Comparison of ENCODE assay signal across 1 cellular context in genomic region chr5:163565931-163566608, GRCh38.
A peak's percentile ranks its signal among the peaks of the same experiment; 100 is the strongest.
TF ChIP-seq lines count a peak whose summit lies in the region.

No MANE protein-coding gene starts in this region.

TF ChIP-seq in HepG2, 621 proteins besides CTCF, POLR2A, EP300 and RAD21 (continued from another document and continues in another):
- TF ChIP-seq ZNF513 (CRISPR knock-in tag; conservative IDR thresholded peaks at IDR 0.05) (no peak), FOXA1 (IDR thresholded peaks at IDR 0.05) (no peak), FOXA1 (CRISPR knock-in tag; IDR thresholded peaks at IDR 0.05) (peak; percentile 72), GATAD1 (CRISPR knock-in tag; IDR thresholded peaks at IDR 0.05) (no peak), SUZ12 (IDR thresholded peaks at IDR 0.05; ENCODE audit: low read depth, low read length) (no peak), ZBTB2 (CRISPR knock-in tag; IDR thresholded peaks at IDR 0.05; ENCODE audit: low read depth) (no peak), ATF3 (CRISPR knock-in tag; IDR thresholded peaks at IDR 0.05) (no peak), SMAD1 (CRISPR knock-in tag; IDR thresholded peaks at IDR 0.05; ENCODE audit: borderline replicate concordance, low read depth) (no peak), YEATS4 (CRISPR knock-in tag; IDR thresholded peaks at IDR 0.05; ENCODE audit: borderline replicate concordance) (peak; percentile 46; the same call in 1 of the 2 replicates), ZNF543 (CRISPR knock-in tag; IDR thresholded peaks at IDR 0.05) (0 out of 2 replicates have a peak, but pooled peaks have one; percentile 43), ZC3H4 (CRISPR knock-in tag; IDR thresholded peaks at IDR 0.05; ENCODE audit: borderline replicate concordance) (no peak), AHR (CRISPR knock-in tag; IDR thresholded peaks at IDR 0.05) (no peak), GTF3A (CRISPR knock-in tag; conservative IDR thresholded peaks at IDR 0.05) (no peak), MTF2 (CRISPR knock-in tag; IDR thresholded peaks at IDR 0.05; ENCODE audit: borderline replicate concordance) (no peak), ZNF839 (CRISPR knock-in tag; IDR thresholded peaks at IDR 0.05; ENCODE audit: borderline replicate concordance) (no peak), FOXO1 (CRISPR knock-in tag; IDR thresholded peaks at IDR 0.05) (peak; percentile 27; the same call in 1 of the 2 replicates), ZNF446 (CRISPR knock-in tag; IDR thresholded peaks at IDR 0.05) (no peak), ISX (CRISPR knock-in tag; conservative IDR thresholded peaks at IDR 0.05) (no peak), PRMT3 (CRISPR knock-in tag; IDR thresholded peaks at IDR 0.05; ENCODE audit: borderline replicate concordance, low read depth) (no peak), CENPT (CRISPR knock-in tag; IDR thresholded peaks at IDR 0.05; ENCODE audit: low read depth) (no peak), ZSCAN30 (CRISPR knock-in tag; IDR thresholded peaks at IDR 0.05) (no peak), ZNF83 (CRISPR knock-in tag; IDR thresholded peaks at IDR 0.05; ENCODE audit: borderline replicate concordance) (no peak), NR2C2 (CRISPR knock-in tag; IDR thresholded peaks at IDR 0.05; ENCODE audit: borderline replicate concordance) (no peak), HDAC6 (IDR thresholded peaks at IDR 0.05; ENCODE audit: low read depth, low read length) (no peak), FOXA3 (CRISPR knock-in tag; IDR thresholded peaks at IDR 0.05) (peak; percentile 79), NKX3-1 (CRISPR knock-in tag; IDR thresholded peaks at IDR 0.05) (no peak), MAFF (IDR thresholded peaks at IDR 0.05; ENCODE audit: low read depth, low read length) (no peak), ZNF619 (CRISPR knock-in tag; IDR thresholded peaks at IDR 0.05) (no peak; the same call in 1 of the 2 replicates), ZNF563 (CRISPR knock-in tag; IDR thresholded peaks at IDR 0.05) (no peak), ZNF292 (CRISPR knock-in tag; IDR thresholded peaks at IDR 0.05; ENCODE audit: borderline replicate concordance, low read depth) (peak; percentile 85; the same call in 1 of the 2 replicates), ZNF674 (CRISPR knock-in tag; IDR thresholded peaks at IDR 0.05; ENCODE audit: low read depth) (no peak), MLLT10 (CRISPR knock-in tag; IDR thresholded peaks at IDR 0.05) (no peak), EHMT2 (IDR thresholded peaks at IDR 0.05; ENCODE audit: borderline replicate concordance, low read depth, low read length) (no peak), HOXA3 (CRISPR knock-in tag; IDR thresholded peaks at IDR 0.05) (peak; percentile 63; the same call in 1 of the 2 replicates), ZSCAN25 (CRISPR knock-in tag; IDR thresholded peaks at IDR 0.05) (no peak), ZNF530 (CRISPR knock-in tag; IDR thresholded peaks at IDR 0.05; ENCODE audit: low read depth) (no peak), PLRG1 (conservative IDR thresholded peaks at IDR 0.05) (no peak), ZMYM3 (CRISPR knock-in tag; IDR thresholded peaks at IDR 0.05) (no peak), MXD3 (CRISPR knock-in tag; IDR thresholded peaks at IDR 0.05) (no peak), ZBTB33 (CRISPR knock-in tag; IDR thresholded peaks at IDR 0.05) (no peak), ZNF782 (CRISPR knock-in tag; IDR thresholded peaks at IDR 0.05; ENCODE audit: borderline replicate concordance) (no peak), ZNF331 (CRISPR knock-in tag; IDR thresholded peaks at IDR 0.05) (peak; percentile 37; the same call in 1 of the 2 replicates), ZBTB3 (CRISPR knock-in tag; IDR thresholded peaks at IDR 0.05; ENCODE audit: borderline replicate concordance, low read depth) (no peak), MIER3 (CRISPR knock-in tag; IDR thresholded peaks at IDR 0.05; ENCODE audit: borderline replicate concordance) (no peak), ASH2L (IDR thresholded peaks at IDR 0.05; ENCODE audit: insufficient read length, low read depth, low read length) (peak; percentile 32), ARNTL (CRISPR knock-in tag; IDR thresholded peaks at IDR 0.05) (peak; percentile 40; the same call in 1 of the 2 replicates), NR2F6 (IDR thresholded peaks at IDR 0.05) (no peak), NR2F6 (CRISPR knock-in tag; IDR thresholded peaks at IDR 0.05) (peak; percentile 33; the same call in 1 of the 2 replicates)
- TF ChIP-seq, protein P1, sequence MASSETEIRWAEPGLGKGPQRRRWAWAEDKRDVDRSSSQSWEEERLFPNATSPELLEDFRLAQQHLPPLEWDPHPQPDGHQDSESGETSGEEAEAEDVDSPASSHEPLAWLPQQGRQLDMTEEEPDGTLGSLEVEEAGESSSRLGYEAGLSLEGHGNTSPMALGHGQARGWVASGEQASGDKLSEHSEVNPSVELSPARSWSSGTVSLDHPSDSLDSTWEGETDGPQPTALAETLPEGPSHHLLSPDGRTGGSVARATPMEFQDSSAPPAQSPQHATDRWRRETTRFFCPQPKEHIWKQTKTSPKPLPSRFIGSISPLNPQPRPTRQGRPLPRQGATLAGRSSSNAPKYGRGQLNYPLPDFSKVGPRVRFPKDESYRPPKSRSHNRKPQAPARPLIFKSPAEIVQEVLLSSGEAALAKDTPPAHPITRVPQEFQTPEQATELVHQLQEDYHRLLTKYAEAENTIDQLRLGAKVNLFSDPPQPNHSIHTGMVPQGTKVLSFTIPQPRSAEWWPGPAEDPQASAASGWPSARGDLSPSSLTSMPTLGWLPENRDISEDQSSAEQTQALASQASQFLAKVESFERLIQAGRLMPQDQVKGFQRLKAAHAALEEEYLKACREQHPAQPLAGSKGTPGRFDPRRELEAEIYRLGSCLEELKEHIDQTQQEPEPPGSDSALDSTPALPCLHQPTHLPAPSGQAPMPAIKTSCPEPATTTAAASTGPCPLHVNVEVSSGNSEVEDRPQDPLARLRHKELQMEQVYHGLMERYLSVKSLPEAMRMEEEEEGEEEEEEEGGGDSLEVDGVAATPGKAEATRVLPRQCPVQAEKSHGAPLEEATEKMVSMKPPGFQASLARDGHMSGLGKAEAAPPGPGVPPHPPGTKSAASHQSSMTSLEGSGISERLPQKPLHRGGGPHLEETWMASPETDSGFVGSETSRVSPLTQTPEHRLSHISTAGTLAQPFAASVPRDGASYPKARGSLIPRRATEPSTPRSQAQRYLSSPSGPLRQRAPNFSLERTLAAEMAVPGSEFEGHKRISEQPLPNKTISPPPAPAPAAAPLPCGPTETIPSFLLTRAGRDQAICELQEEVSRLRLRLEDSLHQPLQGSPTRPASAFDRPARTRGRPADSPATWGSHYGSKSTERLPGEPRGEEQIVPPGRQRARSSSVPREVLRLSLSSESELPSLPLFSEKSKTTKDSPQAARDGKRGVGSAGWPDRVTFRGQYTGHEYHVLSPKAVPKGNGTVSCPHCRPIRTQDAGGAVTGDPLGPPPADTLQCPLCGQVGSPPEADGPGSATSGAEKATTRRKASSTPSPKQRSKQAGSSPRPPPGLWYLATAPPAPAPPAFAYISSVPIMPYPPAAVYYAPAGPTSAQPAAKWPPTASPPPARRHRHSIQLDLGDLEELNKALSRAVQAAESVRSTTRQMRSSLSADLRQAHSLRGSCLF (CRISPR knock-in tag; IDR thresholded peaks at IDR 0.05; ENCODE audit: borderline replicate concordance), result no peak
- TF ChIP-seq, protein P2, sequence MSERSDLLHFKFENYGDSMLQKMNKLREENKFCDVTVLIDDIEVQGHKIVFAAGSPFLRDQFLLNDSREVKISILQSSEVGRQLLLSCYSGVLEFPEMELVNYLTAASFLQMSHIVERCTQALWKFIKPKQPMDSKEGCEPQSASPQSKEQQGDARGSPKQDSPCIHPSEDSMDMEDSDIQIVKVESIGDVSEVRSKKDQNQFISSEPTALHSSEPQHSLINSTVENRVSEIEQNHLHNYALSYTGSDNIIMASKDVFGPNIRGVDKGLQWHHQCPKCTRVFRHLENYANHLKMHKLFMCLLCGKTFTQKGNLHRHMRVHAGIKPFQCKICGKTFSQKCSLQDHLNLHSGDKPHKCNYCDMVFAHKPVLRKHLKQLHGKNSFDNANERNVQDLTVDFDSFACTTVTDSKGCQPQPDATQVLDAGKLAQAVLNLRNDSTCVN (CRISPR knock-in tag; IDR thresholded peaks at IDR 0.05; ENCODE audit: borderline replicate concordance), result no peak
- TF ChIP-seq, protein P3, sequence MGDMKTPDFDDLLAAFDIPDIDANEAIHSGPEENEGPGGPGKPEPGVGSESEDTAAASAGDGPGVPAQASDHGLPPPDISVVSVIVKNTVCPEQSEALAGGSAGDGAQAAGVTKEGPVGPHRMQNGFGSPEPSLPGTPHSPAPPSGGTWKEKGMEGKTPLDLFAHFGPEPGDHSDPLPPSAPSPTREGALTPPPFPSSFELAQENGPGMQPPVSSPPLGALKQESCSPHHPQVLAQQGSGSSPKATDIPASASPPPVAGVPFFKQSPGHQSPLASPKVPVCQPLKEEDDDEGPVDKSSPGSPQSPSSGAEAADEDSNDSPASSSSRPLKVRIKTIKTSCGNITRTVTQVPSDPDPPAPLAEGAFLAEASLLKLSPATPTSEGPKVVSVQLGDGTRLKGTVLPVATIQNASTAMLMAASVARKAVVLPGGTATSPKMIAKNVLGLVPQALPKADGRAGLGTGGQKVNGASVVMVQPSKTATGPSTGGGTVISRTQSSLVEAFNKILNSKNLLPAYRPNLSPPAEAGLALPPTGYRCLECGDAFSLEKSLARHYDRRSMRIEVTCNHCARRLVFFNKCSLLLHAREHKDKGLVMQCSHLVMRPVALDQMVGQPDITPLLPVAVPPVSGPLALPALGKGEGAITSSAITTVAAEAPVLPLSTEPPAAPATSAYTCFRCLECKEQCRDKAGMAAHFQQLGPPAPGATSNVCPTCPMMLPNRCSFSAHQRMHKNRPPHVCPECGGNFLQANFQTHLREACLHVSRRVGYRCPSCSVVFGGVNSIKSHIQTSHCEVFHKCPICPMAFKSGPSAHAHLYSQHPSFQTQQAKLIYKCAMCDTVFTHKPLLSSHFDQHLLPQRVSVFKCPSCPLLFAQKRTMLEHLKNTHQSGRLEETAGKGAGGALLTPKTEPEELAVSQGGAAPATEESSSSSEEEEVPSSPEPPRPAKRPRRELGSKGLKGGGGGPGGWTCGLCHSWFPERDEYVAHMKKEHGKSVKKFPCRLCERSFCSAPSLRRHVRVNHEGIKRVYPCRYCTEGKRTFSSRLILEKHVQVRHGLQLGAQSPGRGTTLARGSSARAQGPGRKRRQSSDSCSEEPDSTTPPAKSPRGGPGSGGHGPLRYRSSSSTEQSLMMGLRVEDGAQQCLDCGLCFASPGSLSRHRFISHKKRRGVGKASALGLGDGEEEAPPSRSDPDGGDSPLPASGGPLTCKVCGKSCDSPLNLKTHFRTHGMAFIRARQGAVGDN (CRISPR knock-in tag; IDR thresholded peaks at IDR 0.05), result peak; percentile 76
- TF ChIP-seq, protein P4, sequence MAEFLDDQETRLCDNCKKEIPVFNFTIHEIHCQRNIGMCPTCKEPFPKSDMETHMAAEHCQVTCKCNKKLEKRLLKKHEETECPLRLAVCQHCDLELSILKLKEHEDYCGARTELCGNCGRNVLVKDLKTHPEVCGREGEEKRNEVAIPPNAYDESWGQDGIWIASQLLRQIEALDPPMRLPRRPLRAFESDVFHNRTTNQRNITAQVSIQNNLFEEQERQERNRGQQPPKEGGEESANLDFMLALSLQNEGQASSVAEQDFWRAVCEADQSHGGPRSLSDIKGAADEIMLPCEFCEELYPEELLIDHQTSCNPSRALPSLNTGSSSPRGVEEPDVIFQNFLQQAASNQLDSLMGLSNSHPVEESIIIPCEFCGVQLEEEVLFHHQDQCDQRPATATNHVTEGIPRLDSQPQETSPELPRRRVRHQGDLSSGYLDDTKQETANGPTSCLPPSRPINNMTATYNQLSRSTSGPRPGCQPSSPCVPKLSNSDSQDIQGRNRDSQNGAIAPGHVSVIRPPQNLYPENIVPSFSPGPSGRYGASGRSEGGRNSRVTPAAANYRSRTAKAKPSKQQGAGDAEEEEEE (CRISPR knock-in tag; IDR thresholded peaks at IDR 0.05; ENCODE audit: borderline replicate concordance), result no peak
- TF ChIP-seq, protein P5, sequence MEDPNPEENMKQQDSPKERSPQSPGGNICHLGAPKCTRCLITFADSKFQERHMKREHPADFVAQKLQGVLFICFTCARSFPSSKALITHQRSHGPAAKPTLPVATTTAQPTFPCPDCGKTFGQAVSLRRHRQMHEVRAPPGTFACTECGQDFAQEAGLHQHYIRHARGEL (CRISPR knock-in tag; IDR thresholded peaks at IDR 0.05), result no peak
